9 cellular contexts compared by ENCODE assay signal in the genomic region with DNA sequence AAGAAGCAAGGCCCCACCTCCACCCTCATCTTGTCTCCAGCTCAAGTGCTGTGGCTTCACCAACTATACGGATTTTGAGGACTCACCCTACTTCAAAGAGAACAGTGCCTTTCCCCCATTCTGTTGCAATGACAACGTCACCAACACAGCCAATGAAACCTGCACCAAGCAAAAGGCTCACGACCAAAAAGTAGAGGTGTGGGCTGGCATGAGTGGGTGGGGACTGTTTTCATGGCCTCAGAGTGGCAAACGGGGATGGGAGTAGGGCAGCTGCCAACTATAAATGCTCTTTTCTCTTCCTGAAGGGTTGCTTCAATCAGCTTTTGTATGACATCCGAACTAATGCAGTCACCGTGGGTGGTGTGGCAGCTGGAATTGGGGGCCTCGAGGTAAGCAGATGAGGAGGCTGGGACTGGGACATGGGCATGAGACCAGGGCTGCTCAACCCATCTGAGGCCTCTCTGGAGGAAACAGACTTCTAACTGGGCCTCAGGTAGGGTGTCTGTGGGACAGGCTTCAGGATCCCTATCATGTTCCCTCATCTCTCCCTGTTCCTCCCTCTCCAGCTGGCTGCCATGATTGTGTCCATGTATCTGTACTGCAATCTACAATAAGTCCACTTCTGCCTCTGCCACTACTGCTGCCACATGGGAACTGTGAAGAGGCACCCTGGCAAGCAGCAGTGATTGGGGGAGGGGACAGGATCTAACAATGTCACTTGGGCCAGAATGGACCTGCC. TPM values are rescaled to one million over a fixed set of nuclear protein-coding genes. Genes with fewer than 3 reads are reported as not detected.
A peak's percentile ranks its signal among the peaks of the same experiment; 100 is the strongest.
DNase-seq lines count a peak whose midpoint lies in the region; ATAC-seq lines count a peak whose summit lies in the region.
"Had no signal": no experiment of that assay in that cellular context is flagged by ENCODE, and none has a peak within 500 bp of the region (broad histone marks: within the 10 kb centered on the region; RNA-seq: fewer than 3 reads in every experiment).

No MANE protein-coding gene starts in this region.

- H3K4me3 ChIP-seq in Jurkat, Clone E6-1 (ENCODE audit: low read length), result no peak overlapping the region
- H3K4me3 ChIP-seq: coronary artery had no signal

- ATAC-seq in GM18873 (IDR thresholded peaks at IDR 0.05; ENCODE audit: low FRiP score, unreplicated experiment) (no peak), HG02798 (IDR thresholded peaks at IDR 0.05; ENCODE audit: poor library complexity, unreplicated experiment) (no peak)

- peak; percentile 67 for DNase-seq in Jurkat, Clone E6-1 (ENCODE audit: low read depth, low spot score)
- DNase-seq in activated T-helper 9 cell treated with anti-CD3 and anti-CD28 coated beads, Interleukin-2, amount 50 U/mL, for 16 hours (ENCODE audit: low read depth), result peak; percentile 34
- peak; percentile 59 for DNase-seq in stimulated activated CD4-positive, alpha-beta T cell treated with anti-CD3 and anti-CD28 coated beads, Interleukin-12 subunit alpha, Interleukin-12 subunit beta, amount 100 ng/mL, for 4 hours
- no peak for DNase-seq in GF-D8 (lab: John Stamatoyannopoulos, UW)
- DNase-seq: DND-41, NCI-H187 treated with DMSO at 0.1 percent for 48 hours had no signal

RNA-seq across cellular contexts. Expression of a gene that starts 8.8 kb away (rescaled TPM):
- polyA plus RNA-seq in Jurkat, Clone E6-1 (2012; ENCODE audit: insufficient read depth, insufficient read length), result not detected

RNA-seq across cellular contexts. Expression of a gene that starts 10.2 kb away (rescaled TPM):
- polyA plus RNA-seq in Jurkat, Clone E6-1 (2012; ENCODE audit: insufficient read depth, insufficient read length), result not detected

RNA-seq across cellular contexts. Expression of a gene that starts 13.1 kb away (rescaled TPM):
- 89.5 TPM for polyA plus RNA-seq in Jurkat, Clone E6-1 (2012; ENCODE audit: insufficient read depth, insufficient read length)

RNA-seq across cellular contexts. Expression of a gene that starts 18.0 kb away (rescaled TPM):
- polyA plus RNA-seq in Jurkat, Clone E6-1 (2012; ENCODE audit: insufficient read depth, insufficient read length), result not detected

RNA-seq across cellular contexts. Expression of a gene that starts 52.7 kb away (rescaled TPM):
- polyA plus RNA-seq in Jurkat, Clone E6-1 (2012; ENCODE audit: insufficient read depth, insufficient read length), result 21.3 TPM
